Comparison of ENCODE assay signal across 12 cellular contexts in genomic region chr10:52484426-52485065, GRCh38.
"Had no signal": no experiment of that assay in that cellular context is flagged by ENCODE, and none has a peak within 500 bp of the region (broad histone marks: within the 10 kb centered on the region; RNA-seq: fewer than 3 reads in every experiment).

No MANE protein-coding gene starts in this region.

- H3K27me3 ChIP-seq: dorsolateral prefrontal cortex had no signal

- H3K4me3 Mint-ChIP-seq: activated naive CD4-positive, alpha-beta T cell treated with anti-CD3 and anti-CD28 coated beads for 36 hours; activated T-helper 17 cell treated with anti-CD3 and anti-CD28 coated beads, Interleukin-2, amount 50 U/mL, for 72 hours; natural killer cell treated with Interleukin-12 subunit alpha and Interleukin-12 subunit beta and Interleukin-15 and Interleukin-18, amount 100 ng/mL, for 72 hours; stimulated activated memory B cell treated with anti-CD40 and anti-IgM and Interleukin-4, amounts not matched to agents 10 μg/mL and 1 μg/mL and 100 μg/mL, for 72 hours; T-helper 2 cell treated with Interferon-gamma antibody and Interleukin-4, amounts not matched to agents 5 μg/mL and 100 μg/mL, for 36 hours had no signal

- H3K4me3 ChIP-seq: dorsolateral prefrontal cortex had no signal

- H3K4me1 Mint-ChIP-seq: activated T-helper 17 cell treated with anti-CD3 and anti-CD28 coated beads, Interleukin-2, amount 50 U/mL, for 72 hours had no signal

- FAIRE-seq: bronchial epithelial cell had no signal

- H3K27ac ChIP-seq: dorsolateral prefrontal cortex had no signal

- H3K9me3 Mint-ChIP-seq: activated T-helper 17 cell treated with anti-CD3 and anti-CD28 coated beads, Interleukin-2, amount 50 U/mL, for 72 hours; natural killer cell treated with Interleukin-12 subunit alpha and Interleukin-12 subunit beta and Interleukin-15 and Interleukin-18, amount 100 ng/mL, for 72 hours; stimulated activated memory B cell treated with anti-CD40 and anti-IgM and Interleukin-4, amounts not matched to agents 10 μg/mL and 1 μg/mL and 100 μg/mL, for 72 hours; T-helper 2 cell treated with Interferon-gamma antibody and Interleukin-4, amounts not matched to agents 5 μg/mL and 100 μg/mL, for 36 hours had no signal

- H3K27ac Mint-ChIP-seq: activated naive CD4-positive, alpha-beta T cell treated with anti-CD3 and anti-CD28 coated beads for 36 hours; activated T-helper 17 cell treated with anti-CD3 and anti-CD28 coated beads, Interleukin-2, amount 50 U/mL, for 72 hours; natural killer cell treated with Interleukin-12 subunit alpha and Interleukin-12 subunit beta and Interleukin-15 and Interleukin-18, amount 100 ng/mL, for 72 hours; T-helper 2 cell treated with Interferon-gamma antibody and Interleukin-4, amounts not matched to agents 5 μg/mL and 100 μg/mL, for 36 hours had no signal

- H3K36me3 Mint-ChIP-seq: natural killer cell treated with Interleukin-12 subunit alpha and Interleukin-12 subunit beta and Interleukin-15 and Interleukin-18, amount 100 ng/mL, for 72 hours; stimulated activated memory B cell treated with anti-CD40 and anti-IgM and Interleukin-4, amounts not matched to agents 10 μg/mL and 1 μg/mL and 100 μg/mL, for 72 hours had no signal

- H3K27me3 Mint-ChIP-seq: activated T-helper 17 cell treated with anti-CD3 and anti-CD28 coated beads, Interleukin-2, amount 50 U/mL, for 72 hours; natural killer cell treated with Interleukin-12 subunit alpha and Interleukin-12 subunit beta and Interleukin-15 and Interleukin-18, amount 100 ng/mL, for 72 hours; stimulated activated memory B cell treated with anti-CD40 and anti-IgM and Interleukin-4, amounts not matched to agents 10 μg/mL and 1 μg/mL and 100 μg/mL, for 72 hours had no signal

- DNase-seq: activated CD4-positive, alpha-beta T cell treated with anti-CD3 and anti-CD28 coated beads, Interleukin-2, amount 50 U/mL, for 1 hour; activated naive CD4-positive, alpha-beta T cell treated with anti-CD3 and anti-CD28 coated beads for 36 hours; activated T-cell treated with anti-CD3 and anti-CD28 coated beads for 4 hours; dorsolateral prefrontal cortex; head of caudate nucleus; kidney glomerular epithelial cell; stimulated activated CD4-positive, alpha-beta T cell treated with anti-CD3 and anti-CD28 coated beads, Interleukin-2, amount 100 ng/mL, for 48 hours had no signal
